Comparison of ENCODE assay signal across 12 cellular contexts in genomic region chr11:27456140-27456801, GRCh38. TPM values are rescaled to one million over a fixed set of nuclear protein-coding genes. Genes with fewer than 3 reads are reported as not detected.
A peak's percentile ranks its signal among the peaks of the same experiment; 100 is the strongest.
DNase-seq lines count a peak whose midpoint lies in the region; ATAC-seq, FAIRE-seq and TF ChIP-seq lines count a peak whose summit lies in the region.
"Had no signal": no experiment of that assay in that cellular context is flagged by ENCODE, and none has a peak within 500 bp of the region (broad histone marks: within the 10 kb centered on the region; RNA-seq: fewer than 3 reads in every experiment).

No MANE protein-coding gene starts in this region.

- H3K4me1 ChIP-seq in ascending aorta (peaks cover 0 to 7% of the 10 kb centered on the region in 2 donors), keratinocyte (ENCODE audit: control insufficient read depth, extremely low read depth, insufficient read depth, low read length) (peaks cover 41% of the 10 kb centered on the region), smooth muscle cell (ENCODE audit: low read depth) (peaks cover 46% of the 10 kb centered on the region)

- whole genome bisulfite sequencing in smooth muscle cell (ENCODE audit: low lambda C conversion rate): 20% methylated on average over 2 of the region's 2 CpGs

- H3K4me2 ChIP-seq in keratinocyte (ENCODE audit: control insufficient read depth, extremely low read depth, insufficient read depth, low read depth, low read length) (peak overlapping the region; percentile 65), smooth muscle cell (peak overlapping the region; percentile 69)

- dilution Hi-C loops in keratinocyte (cut with MboI; ENCODE audit: extremely low pct_ligation_motif_present, low sequenced_read_pairs): no loop called here

- no peaks in the 10 kb centered on the region for H3K4me1 Mint-ChIP-seq in T-cell

- intact Hi-C loops in ascending aorta (cut with DNase I): no loop called here

- H3K4me3 ChIP-seq in ascending aorta (no peak overlapping the region), keratinocyte (ENCODE audit: control insufficient read depth in 2 of 3, extremely low read depth in 1 of 3, insufficient read depth in 2 of 3, low read depth in 1 of 3, low read length in 3 of 3) (no peak overlapping the region), smooth muscle cell (no peak overlapping the region)
- H3K4me3 ChIP-seq: heart right ventricle had no signal

- H3K9me3 Mint-ChIP-seq in T-cell: no peaks in the 10 kb centered on the region

- H3K27ac ChIP-seq in ascending aorta (peak overlapping the region; percentile 9 to 26), keratinocyte (ENCODE audit: control insufficient read depth, insufficient read depth, low read length) (peak overlapping the region; percentile 57), smooth muscle cell (ENCODE audit: low read depth) (peak overlapping the region; percentile 65)
- H3K27ac ChIP-seq: heart right ventricle had no signal

- peak; percentile 70 for FAIRE-seq in keratinocyte (lab: Jason Lieb, UNC)

- no peaks in the 10 kb centered on the region for H3K36me3 ChIP-seq in ascending aorta
- H3K36me3 ChIP-seq in keratinocyte (ENCODE audit: control insufficient read depth in 2 of 2, extremely low read depth in 1 of 2, insufficient read depth in 2 of 2, low read length in 2 of 2): no peaks in the 10 kb centered on the region
- H3K36me3 ChIP-seq in smooth muscle cell (ENCODE audit: low read depth): no peaks in the 10 kb centered on the region
- H3K36me3 ChIP-seq: heart right ventricle had no signal

- H3K9me3 ChIP-seq in ascending aorta (no peaks in the 10 kb centered on the region), keratinocyte (ENCODE audit: control insufficient read depth, low read depth, low read length) (no peaks in the 10 kb centered on the region), smooth muscle cell (replicated peaks; ENCODE audit: low read depth) (no peaks in the 10 kb centered on the region)
- H3K9me3 ChIP-seq: heart right ventricle had no signal

- H3K36me3 Mint-ChIP-seq in T-cell: no peaks in the 10 kb centered on the region

- ATAC-seq in T-cell (replicated peaks in 1 of 4) (no peak), GM18519 (IDR thresholded peaks at IDR 0.05; ENCODE audit: low FRiP score, unreplicated experiment) (no peak), HG03469 (IDR thresholded peaks at IDR 0.05; ENCODE audit: unreplicated experiment) (no peak)
- ATAC-seq: heart right ventricle had no signal

- H3K9me1 ChIP-seq in keratinocyte (ENCODE audit: control insufficient read depth, extremely low read depth, insufficient read depth, low read length): no peaks in the 10 kb centered on the region

- H2AFZ ChIP-seq in keratinocyte (ENCODE audit: control insufficient read depth, low read length) (no peak overlapping the region), smooth muscle cell (ENCODE audit: low read depth) (no peak overlapping the region)

- no peak overlapping the region for H3K4me3 Mint-ChIP-seq in T-cell

- H3K9ac ChIP-seq in keratinocyte (ENCODE audit: control insufficient read depth, extremely low read depth, insufficient read depth, low read length) (no peak overlapping the region), smooth muscle cell (ENCODE audit: low read depth) (no peak overlapping the region)

- peak; percentile 61 for DNase-seq in HT-29 (ENCODE audit: low spot score)
- no peak for DNase-seq in ascending aorta (ENCODE audit: low spot score in 2 of 2)
- DNase-seq in keratinocyte (ENCODE audit: low read depth, low spot score): no peak
- no peak for DNase-seq in smooth muscle cell (lab: John Stamatoyannopoulos, UW; ENCODE audit: unreplicated experiment)
- no peak for DNase-seq in T-cell
- DNase-seq in AML-193 (lab: John Stamatoyannopoulos, UW): no peak
- DNase-seq: heart right ventricle, KBM-7, NCI-H2107, OCI-M1 had no signal

- H3K27me3 ChIP-seq in ascending aorta (no peaks in the 10 kb centered on the region), keratinocyte (ENCODE audit: control insufficient read depth, extremely low read depth, insufficient read depth, low read length) (no peaks in the 10 kb centered on the region), smooth muscle cell (ENCODE audit: low read depth) (no peaks in the 10 kb centered on the region)
- H3K27me3 ChIP-seq: heart right ventricle had no signal

- H4K20me1 ChIP-seq in keratinocyte (ENCODE audit: control insufficient read depth, extremely low read depth, insufficient read depth, low read length) (no peaks in the 10 kb centered on the region), smooth muscle cell (ENCODE audit: low read depth) (peaks cover 83% of the 10 kb centered on the region)

- H3K79me2 ChIP-seq in keratinocyte (ENCODE audit: control insufficient read depth, insufficient read depth, low read length) (peaks cover 91% of the 10 kb centered on the region), smooth muscle cell (ENCODE audit: low read depth) (peaks cover 91% of the 10 kb centered on the region)

- POLR2A ChIA-PET in T-cell (lab: Charles Lee): interaction anchor here in 1 of 2 donors (0.6 kb wide), 1 partner anchor 241 kb away, joined by 4 read pairs; no protein-coding TSS in a partner anchor

- H3K27ac Mint-ChIP-seq in T-cell: no peak overlapping the region

- CTCF ChIA-PET in T-cell (lab: Charles Lee): no interaction called here

- H3K27me3 Mint-ChIP-seq in T-cell: peaks cover 4 to 14% of the 10 kb centered on the region in 2 donors

- TF ChIP-seq CTCF in ascending aorta (IDR thresholded peaks at IDR 0.05): no peak
- TF ChIP-seq CTCF in keratinocyte (optimal IDR thresholded peaks at IDR 0.05 in 1 of 3, IDR thresholded peaks at IDR 0.05 in 1 of 3, conservative IDR thresholded peaks at IDR 0.05 in 1 of 3; ENCODE audit: extremely low read depth in 1 of 3, insufficient read depth in 2 of 3, low read length in 3 of 3): no peak
- no peak for TF ChIP-seq CTCF in smooth muscle cell (IDR thresholded peaks at IDR 0.05; ENCODE audit: borderline replicate concordance, insufficient read depth, poor library complexity, severe bottlenecking)

- peaks cover 5% of the 10 kb centered on the region for H3F3A ChIP-seq in smooth muscle cell (ENCODE audit: low read depth)

RNA-seq across cellular contexts. Expression of gene LGR4, which starts 16.3 kb away (rescaled TPM):
- total RNA-seq in HT-29 (2014; rRNA removed; shearing (Covaris generic)): 41.7 and 41.9 TPM in 2 replicates
- total RNA-seq in ascending aorta: 46.8 TPM
- 24.3 to 49.7 TPM (median 35.1 TPM) in 3 replicates for polyA plus RNA-seq in keratinocyte
- polyA plus RNA-seq in keratinocyte (2011; ENCODE audit: low read depth): 7.3 TPM
- polyA plus RNA-seq in keratinocyte (2011; cell fraction: cytosol; rRNA removed): 10.9 and 21.5 TPM in 2 replicates
- 48.3 and 61.2 TPM in 2 replicates for polyA plus RNA-seq in keratinocyte (2011; cell fraction: nucleus; rRNA removed)
- 14.8 and 24.7 TPM in 2 replicates for polyA plus RNA-seq in keratinocyte (2012; ENCODE audit: low replicate concordance)
- 37.3 to 116 TPM (median 94.5 TPM) in 3 replicates for polyA minus RNA-seq in keratinocyte
- 30.1 TPM for polyA minus RNA-seq in keratinocyte (2011; cell fraction: cytosol; rRNA and poly(A)+ RNA removed)
- polyA minus RNA-seq in keratinocyte (2011; cell fraction: nucleus; rRNA and poly(A)+ RNA removed): 95.4 and 156 TPM in 2 replicates
- total RNA-seq in smooth muscle cell: 92.2 and 96.5 TPM in 2 replicates
- polyA plus RNA-seq in smooth muscle cell: 21.4 and 35.9 TPM in 2 replicates
- 1 to 10 TPM in 4 of 5 donors, under 1 TPM in 1; 0.68 to 2.4 (median 1.2) TPM for total RNA-seq in T-cell

RNA-seq across cellular contexts. Expression of gene LIN7C, which starts 50.3 kb away (rescaled TPM):
- total RNA-seq in HT-29 (2014; rRNA removed; shearing (Covaris generic)): 26.0 and 31.7 TPM in 2 replicates
- total RNA-seq in ascending aorta: 15.1 TPM
- polyA plus RNA-seq in keratinocyte: 12.1 to 27.5 TPM (median 23.0 TPM) in 3 replicates
- 20.4 TPM for polyA plus RNA-seq in keratinocyte (2011; ENCODE audit: low read depth)
- 13.2 and 23.7 TPM in 2 replicates for polyA plus RNA-seq in keratinocyte (2011; cell fraction: cytosol; rRNA removed)
- 13.2 and 18.1 TPM in 2 replicates for polyA plus RNA-seq in keratinocyte (2011; cell fraction: nucleus; rRNA removed)
- 12.8 and 13.6 TPM in 2 replicates for polyA plus RNA-seq in keratinocyte (2012; ENCODE audit: low replicate concordance)
- polyA minus RNA-seq in keratinocyte: 4.8 to 18.2 TPM (median 8.4 TPM) in 3 replicates
- polyA minus RNA-seq in keratinocyte (2011; cell fraction: cytosol; rRNA and poly(A)+ RNA removed): 18.6 TPM
- polyA minus RNA-seq in keratinocyte (2011; cell fraction: nucleus; rRNA and poly(A)+ RNA removed): 8.4 and 18.7 TPM in 2 replicates
- 30.8 and 45.1 TPM in 2 replicates for total RNA-seq in smooth muscle cell
- polyA plus RNA-seq in smooth muscle cell: 11.3 and 12.1 TPM in 2 replicates
- 10 to 100 TPM; 19.8 to 27.3 (median 24.9) TPM for total RNA-seq in T-cell

Comparison
In these comparisons a context has a peak if more than half of its experiments do, and no peak if none do; other contexts are left out.
1. RNA of gene LGR4, which starts 16.3 kb away (total RNA-seq): 92.2 to 96.5 TPM in smooth muscle cell, 46.8 TPM in ascending aorta (single experiment) and 41.7 to 41.9 TPM in HT-29; 0.68 to 2.4 TPM in T-cell; every median in the first group is over 10 times any median in the second.
2. Peak in every context shown above with its lines, with median percentiles within 50 percentile points of each other: H3K27ac ChIP-seq.